1 cellular context compared by ENCODE assay signal in the genomic region with DNA sequence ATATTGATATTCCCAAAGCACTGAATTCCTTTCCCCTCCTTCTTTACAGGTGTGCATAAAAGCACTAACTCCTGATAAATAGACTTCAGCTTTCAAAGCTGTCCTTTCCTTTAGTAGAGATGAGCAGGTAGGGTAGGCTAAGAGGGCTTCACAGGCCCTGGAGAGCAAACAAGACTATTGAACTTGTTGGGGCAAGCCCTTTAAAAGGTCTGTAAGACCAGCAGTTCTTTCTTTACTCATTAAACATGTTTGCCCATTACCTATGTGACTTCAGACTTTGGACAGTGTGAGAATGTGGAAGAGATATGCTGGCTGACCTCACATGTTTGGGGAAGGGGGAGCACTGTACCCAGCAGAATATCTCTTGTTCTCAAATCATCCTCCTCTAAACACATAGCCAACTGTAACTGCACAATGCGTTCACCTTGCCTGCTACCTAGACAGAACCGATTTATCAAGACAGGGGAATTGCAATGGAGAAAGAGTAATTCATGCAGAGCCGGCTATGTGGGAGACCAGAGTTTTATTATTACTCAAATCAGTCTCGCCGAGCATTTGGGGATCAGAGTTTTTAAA.
TF ChIP-seq lines count a peak whose summit lies in the region.

No MANE protein-coding gene starts in this region.

TF ChIP-seq in HepG2, 621 proteins besides CTCF, POLR2A, EP300 and RAD21 (continued from another document and continues in another):
- TF ChIP-seq, protein P1, sequence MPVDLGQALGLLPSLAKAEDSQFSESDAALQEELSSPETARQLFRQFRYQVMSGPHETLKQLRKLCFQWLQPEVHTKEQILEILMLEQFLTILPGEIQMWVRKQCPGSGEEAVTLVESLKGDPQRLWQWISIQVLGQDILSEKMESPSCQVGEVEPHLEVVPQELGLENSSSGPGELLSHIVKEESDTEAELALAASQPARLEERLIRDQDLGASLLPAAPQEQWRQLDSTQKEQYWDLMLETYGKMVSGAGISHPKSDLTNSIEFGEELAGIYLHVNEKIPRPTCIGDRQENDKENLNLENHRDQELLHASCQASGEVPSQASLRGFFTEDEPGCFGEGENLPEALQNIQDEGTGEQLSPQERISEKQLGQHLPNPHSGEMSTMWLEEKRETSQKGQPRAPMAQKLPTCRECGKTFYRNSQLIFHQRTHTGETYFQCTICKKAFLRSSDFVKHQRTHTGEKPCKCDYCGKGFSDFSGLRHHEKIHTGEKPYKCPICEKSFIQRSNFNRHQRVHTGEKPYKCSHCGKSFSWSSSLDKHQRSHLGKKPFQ (CRISPR knock-in tag; IDR thresholded peaks at IDR 0.05; ENCODE audit: insufficient replicate concordance) = peak; percentile 48
- TF ChIP-seq, protein P2, sequence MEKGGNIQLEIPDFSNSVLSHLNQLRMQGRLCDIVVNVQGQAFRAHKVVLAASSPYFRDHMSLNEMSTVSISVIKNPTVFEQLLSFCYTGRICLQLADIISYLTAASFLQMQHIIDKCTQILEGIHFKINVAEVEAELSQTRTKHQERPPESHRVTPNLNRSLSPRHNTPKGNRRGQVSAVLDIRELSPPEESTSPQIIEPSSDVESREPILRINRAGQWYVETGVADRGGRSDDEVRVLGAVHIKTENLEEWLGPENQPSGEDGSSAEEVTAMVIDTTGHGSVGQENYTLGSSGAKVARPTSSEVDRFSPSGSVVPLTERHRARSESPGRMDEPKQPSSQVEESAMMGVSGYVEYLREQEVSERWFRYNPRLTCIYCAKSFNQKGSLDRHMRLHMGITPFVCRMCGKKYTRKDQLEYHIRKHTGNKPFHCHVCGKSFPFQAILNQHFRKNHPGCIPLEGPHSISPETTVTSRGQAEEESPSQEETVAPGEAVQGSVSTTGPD (CRISPR knock-in tag; IDR thresholded peaks at IDR 0.05) = no peak; the same call in 1 of the 2 replicates
- TF ChIP-seq SIN3A (IDR thresholded peaks at IDR 0.05; ENCODE audit: borderline replicate concordance, low read depth, low read length) (no peak), ZNF34 (CRISPR knock-in tag; IDR thresholded peaks at IDR 0.05; ENCODE audit: borderline replicate concordance) (no peak), RAD51 (IDR thresholded peaks at IDR 0.05; ENCODE audit: borderline replicate concordance) (no peak), GZF1 (CRISPR knock-in tag; IDR thresholded peaks at IDR 0.05) (no peak), RBM39 (IDR thresholded peaks at IDR 0.05; ENCODE audit: low read depth, low read length, poor library complexity, severe bottlenecking) (no peak), MXI1 (IDR thresholded peaks at IDR 0.05; ENCODE audit: borderline replicate concordance, low read depth, low read length) (no peak; the same call in 2 of the 3 replicates), NR1H2 (CRISPR knock-in tag; IDR thresholded peaks at IDR 0.05; ENCODE audit: borderline replicate concordance, low read depth) (no peak), CBX1 (IDR thresholded peaks at IDR 0.05; ENCODE audit: low read depth) (no peak), ZNF17 (CRISPR knock-in tag; IDR thresholded peaks at IDR 0.05) (no peak), POGZ (CRISPR knock-in tag; IDR thresholded peaks at IDR 0.05) (peak; percentile 88), HDAC1 (CRISPR knock-in tag; IDR thresholded peaks at IDR 0.05) (peak; percentile 87), HCFC1 (IDR thresholded peaks at IDR 0.05; ENCODE audit: low read depth, low read length) (no peak), TOPORS (CRISPR knock-in tag; IDR thresholded peaks at IDR 0.05) (no peak), REPIN1 (CRISPR knock-in tag; IDR thresholded peaks at IDR 0.05; ENCODE audit: borderline replicate concordance, low read depth) (peak; percentile 62; the same call in 1 of the 2 replicates), THYN1 (CRISPR knock-in tag; IDR thresholded peaks at IDR 0.05; ENCODE audit: borderline replicate concordance, low read depth) (no peak), AHR (CRISPR knock-in tag; IDR thresholded peaks at IDR 0.05) (no peak), ZBTB7A (CRISPR knock-in tag; IDR thresholded peaks at IDR 0.05) (no peak), ZNF605 (CRISPR knock-in tag; IDR thresholded peaks at IDR 0.05) (peak; percentile 47; the same call in 1 of the 2 replicates), RXRA (CRISPR knock-in tag; IDR thresholded peaks at IDR 0.05) (peak; percentile 66; the same call in 1 of the 2 replicates), SAFB2 (CRISPR knock-in tag; IDR thresholded peaks at IDR 0.05; ENCODE audit: borderline replicate concordance, low read depth) (no peak), ZNF598 (CRISPR knock-in tag; IDR thresholded peaks at IDR 0.05; ENCODE audit: borderline replicate concordance) (no peak), KMT2A (CRISPR knock-in tag; IDR thresholded peaks at IDR 0.05) (peak; percentile 40; the same call in 1 of the 2 replicates), MED8 (CRISPR knock-in tag; IDR thresholded peaks at IDR 0.05; ENCODE audit: insufficient replicate concordance) (peak; percentile 46), ZNF205 (CRISPR knock-in tag; IDR thresholded peaks at IDR 0.05) (peak; percentile 77; the same call in 1 of the 2 replicates), ETV5 (CRISPR knock-in tag; IDR thresholded peaks at IDR 0.05; ENCODE audit: borderline replicate concordance) (peak; percentile 43; the same call in 1 of the 2 replicates), ZNF382 (CRISPR knock-in tag; IDR thresholded peaks at IDR 0.05; ENCODE audit: borderline replicate concordance) (no peak), KAT2B (IDR thresholded peaks at IDR 0.05; ENCODE audit: borderline replicate concordance, low read depth, low read length) (no peak), NKX3-1 (CRISPR knock-in tag; IDR thresholded peaks at IDR 0.05) (no peak; the same call in 1 of the 2 replicates), ZNF737 (CRISPR knock-in tag; IDR thresholded peaks at IDR 0.05; ENCODE audit: borderline replicate concordance) (no peak), REXO4 (CRISPR knock-in tag; IDR thresholded peaks at IDR 0.05; ENCODE audit: borderline replicate concordance) (no peak), ZNF121 (CRISPR knock-in tag; IDR thresholded peaks at IDR 0.05) (no peak), ZNF335 (CRISPR knock-in tag; IDR thresholded peaks at IDR 0.05) (0 out of 2 replicates have a peak, but pooled peaks have one; percentile 44), ZNF260 (CRISPR knock-in tag; IDR thresholded peaks at IDR 0.05; ENCODE audit: borderline replicate concordance, low read depth) (no peak)
- TF ChIP-seq, protein P3, sequence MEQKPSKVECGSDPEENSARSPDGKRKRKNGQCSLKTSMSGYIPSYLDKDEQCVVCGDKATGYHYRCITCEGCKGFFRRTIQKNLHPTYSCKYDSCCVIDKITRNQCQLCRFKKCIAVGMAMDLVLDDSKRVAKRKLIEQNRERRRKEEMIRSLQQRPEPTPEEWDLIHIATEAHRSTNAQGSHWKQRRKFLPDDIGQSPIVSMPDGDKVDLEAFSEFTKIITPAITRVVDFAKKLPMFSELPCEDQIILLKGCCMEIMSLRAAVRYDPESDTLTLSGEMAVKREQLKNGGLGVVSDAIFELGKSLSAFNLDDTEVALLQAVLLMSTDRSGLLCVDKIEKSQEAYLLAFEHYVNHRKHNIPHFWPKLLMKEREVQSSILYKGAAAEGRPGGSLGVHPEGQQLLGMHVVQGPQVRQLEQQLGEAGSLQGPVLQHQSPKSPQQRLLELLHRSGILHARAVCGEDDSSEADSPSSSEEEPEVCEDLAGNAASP (CRISPR knock-in tag; IDR thresholded peaks at IDR 0.05; ENCODE audit: borderline replicate concordance) = peak; percentile 76
- TF ChIP-seq, protein P4, sequence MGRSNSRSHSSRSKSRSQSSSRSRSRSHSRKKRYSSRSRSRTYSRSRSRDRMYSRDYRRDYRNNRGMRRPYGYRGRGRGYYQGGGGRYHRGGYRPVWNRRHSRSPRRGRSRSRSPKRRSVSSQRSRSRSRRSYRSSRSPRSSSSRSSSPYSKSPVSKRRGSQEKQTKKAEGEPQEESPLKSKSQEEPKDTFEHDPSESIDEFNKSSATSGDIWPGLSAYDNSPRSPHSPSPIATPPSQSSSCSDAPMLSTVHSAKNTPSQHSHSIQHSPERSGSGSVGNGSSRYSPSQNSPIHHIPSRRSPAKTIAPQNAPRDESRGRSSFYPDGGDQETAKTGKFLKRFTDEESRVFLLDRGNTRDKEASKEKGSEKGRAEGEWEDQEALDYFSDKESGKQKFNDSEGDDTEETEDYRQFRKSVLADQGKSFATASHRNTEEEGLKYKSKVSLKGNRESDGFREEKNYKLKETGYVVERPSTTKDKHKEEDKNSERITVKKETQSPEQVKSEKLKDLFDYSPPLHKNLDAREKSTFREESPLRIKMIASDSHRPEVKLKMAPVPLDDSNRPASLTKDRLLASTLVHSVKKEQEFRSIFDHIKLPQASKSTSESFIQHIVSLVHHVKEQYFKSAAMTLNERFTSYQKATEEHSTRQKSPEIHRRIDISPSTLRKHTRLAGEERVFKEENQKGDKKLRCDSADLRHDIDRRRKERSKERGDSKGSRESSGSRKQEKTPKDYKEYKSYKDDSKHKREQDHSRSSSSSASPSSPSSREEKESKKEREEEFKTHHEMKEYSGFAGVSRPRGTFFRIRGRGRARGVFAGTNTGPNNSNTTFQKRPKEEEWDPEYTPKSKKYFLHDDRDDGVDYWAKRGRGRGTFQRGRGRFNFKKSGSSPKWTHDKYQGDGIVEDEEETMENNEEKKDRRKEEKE (IDR thresholded peaks at IDR 0.05) = no peak
- TF ChIP-seq, protein P5, sequence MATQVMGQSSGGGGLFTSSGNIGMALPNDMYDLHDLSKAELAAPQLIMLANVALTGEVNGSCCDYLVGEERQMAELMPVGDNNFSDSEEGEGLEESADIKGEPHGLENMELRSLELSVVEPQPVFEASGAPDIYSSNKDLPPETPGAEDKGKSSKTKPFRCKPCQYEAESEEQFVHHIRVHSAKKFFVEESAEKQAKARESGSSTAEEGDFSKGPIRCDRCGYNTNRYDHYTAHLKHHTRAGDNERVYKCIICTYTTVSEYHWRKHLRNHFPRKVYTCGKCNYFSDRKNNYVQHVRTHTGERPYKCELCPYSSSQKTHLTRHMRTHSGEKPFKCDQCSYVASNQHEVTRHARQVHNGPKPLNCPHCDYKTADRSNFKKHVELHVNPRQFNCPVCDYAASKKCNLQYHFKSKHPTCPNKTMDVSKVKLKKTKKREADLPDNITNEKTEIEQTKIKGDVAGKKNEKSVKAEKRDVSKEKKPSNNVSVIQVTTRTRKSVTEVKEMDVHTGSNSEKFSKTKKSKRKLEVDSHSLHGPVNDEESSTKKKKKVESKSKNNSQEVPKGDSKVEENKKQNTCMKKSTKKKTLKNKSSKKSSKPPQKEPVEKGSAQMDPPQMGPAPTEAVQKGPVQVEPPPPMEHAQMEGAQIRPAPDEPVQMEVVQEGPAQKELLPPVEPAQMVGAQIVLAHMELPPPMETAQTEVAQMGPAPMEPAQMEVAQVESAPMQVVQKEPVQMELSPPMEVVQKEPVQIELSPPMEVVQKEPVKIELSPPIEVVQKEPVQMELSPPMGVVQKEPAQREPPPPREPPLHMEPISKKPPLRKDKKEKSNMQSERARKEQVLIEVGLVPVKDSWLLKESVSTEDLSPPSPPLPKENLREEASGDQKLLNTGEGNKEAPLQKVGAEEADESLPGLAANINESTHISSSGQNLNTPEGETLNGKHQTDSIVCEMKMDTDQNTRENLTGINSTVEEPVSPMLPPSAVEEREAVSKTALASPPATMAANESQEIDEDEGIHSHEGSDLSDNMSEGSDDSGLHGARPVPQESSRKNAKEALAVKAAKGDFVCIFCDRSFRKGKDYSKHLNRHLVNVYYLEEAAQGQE (IDR thresholded peaks at IDR 0.05; ENCODE audit: borderline replicate concordance in 1 of 2, low read depth in 1 of 2, low read length in 2 of 2) = no peak
- TF ChIP-seq, protein P6, sequence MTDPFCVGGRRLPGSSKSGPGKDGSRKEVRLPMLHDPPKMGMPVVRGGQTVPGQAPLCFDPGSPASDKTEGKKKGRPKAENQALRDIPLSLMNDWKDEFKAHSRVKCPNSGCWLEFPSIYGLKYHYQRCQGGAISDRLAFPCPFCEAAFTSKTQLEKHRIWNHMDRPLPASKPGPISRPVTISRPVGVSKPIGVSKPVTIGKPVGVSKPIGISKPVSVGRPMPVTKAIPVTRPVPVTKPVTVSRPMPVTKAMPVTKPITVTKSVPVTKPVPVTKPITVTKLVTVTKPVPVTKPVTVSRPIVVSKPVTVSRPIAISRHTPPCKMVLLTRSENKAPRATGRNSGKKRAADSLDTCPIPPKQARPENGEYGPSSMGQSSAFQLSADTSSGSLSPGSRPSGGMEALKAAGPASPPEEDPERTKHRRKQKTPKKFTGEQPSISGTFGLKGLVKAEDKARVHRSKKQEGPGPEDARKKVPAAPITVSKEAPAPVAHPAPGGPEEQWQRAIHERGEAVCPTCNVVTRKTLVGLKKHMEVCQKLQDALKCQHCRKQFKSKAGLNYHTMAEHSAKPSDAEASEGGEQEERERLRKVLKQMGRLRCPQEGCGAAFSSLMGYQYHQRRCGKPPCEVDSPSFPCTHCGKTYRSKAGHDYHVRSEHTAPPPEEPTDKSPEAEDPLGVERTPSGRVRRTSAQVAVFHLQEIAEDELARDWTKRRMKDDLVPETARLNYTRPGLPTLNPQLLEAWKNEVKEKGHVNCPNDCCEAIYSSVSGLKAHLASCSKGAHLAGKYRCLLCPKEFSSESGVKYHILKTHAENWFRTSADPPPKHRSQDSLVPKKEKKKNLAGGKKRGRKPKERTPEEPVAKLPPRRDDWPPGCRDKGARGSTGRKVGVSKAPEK (CRISPR knock-in tag; IDR thresholded peaks at IDR 0.05; ENCODE audit: borderline replicate concordance) = no peak
- TF ChIP-seq, protein P7, sequence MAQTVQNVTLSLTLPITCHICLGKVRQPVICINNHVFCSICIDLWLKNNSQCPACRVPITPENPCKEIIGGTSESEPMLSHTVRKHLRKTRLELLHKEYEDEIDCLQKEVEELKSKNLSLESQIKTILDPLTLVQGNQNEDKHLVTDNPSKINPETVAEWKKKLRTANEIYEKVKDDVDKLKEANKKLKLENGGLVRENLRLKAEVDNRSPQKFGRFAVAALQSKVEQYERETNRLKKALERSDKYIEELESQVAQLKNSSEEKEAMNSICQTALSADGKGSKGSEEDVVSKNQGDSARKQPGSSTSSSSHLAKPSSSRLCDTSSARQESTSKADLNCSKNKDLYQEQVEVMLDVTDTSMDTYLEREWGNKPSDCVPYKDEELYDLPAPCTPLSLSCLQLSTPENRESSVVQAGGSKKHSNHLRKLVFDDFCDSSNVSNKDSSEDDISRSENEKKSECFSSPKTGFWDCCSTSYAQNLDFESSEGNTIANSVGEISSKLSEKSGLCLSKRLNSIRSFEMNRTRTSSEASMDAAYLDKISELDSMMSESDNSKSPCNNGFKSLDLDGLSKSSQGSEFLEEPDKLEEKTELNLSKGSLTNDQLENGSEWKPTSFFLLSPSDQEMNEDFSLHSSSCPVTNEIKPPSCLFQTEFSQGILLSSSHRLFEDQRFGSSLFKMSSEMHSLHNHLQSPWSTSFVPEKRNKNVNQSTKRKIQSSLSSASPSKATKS (CRISPR knock-in tag; IDR thresholded peaks at IDR 0.05) = no peak
- TF ChIP-seq, protein P8, sequence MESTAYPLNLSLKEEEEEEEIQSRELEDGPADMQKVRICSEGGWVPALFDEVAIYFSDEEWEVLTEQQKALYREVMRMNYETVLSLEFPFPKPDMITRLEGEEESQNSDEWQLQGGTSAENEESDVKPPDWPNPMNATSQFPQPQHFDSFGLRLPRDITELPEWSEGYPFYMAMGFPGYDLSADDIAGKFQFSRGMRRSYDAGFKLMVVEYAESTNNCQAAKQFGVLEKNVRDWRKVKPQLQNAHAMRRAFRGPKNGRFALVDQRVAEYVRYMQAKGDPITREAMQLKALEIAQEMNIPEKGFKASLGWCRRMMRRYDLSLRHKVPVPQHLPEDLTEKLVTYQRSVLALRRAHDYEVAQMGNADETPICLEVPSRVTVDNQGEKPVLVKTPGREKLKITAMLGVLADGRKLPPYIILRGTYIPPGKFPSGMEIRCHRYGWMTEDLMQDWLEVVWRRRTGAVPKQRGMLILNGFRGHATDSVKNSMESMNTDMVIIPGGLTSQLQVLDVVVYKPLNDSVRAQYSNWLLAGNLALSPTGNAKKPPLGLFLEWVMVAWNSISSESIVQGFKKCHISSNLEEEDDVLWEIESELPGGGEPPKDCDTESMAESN (CRISPR knock-in tag; conservative IDR thresholded peaks at IDR 0.05) = no peak
